Comparison of ENCODE assay signal across 8 cellular contexts in genomic region chr11:6402561-6402981, GRCh38. TPM values are rescaled to one million over a fixed set of nuclear protein-coding genes. Genes with fewer than 3 reads are reported as not detected.
DNase-seq lines count a peak whose midpoint lies in the region; ATAC-seq and TF ChIP-seq lines count a peak whose summit lies in the region.

No MANE protein-coding gene starts in this region.

- TF ChIP-seq CTCF in GM13976 (IDR thresholded peaks at IDR 0.05; ENCODE audit: borderline replicate concordance, control extremely low read depth, extremely low read depth, insufficient read depth, missing control alignments) = no peak
- TF ChIP-seq CTCF in Calu3 (IDR thresholded peaks at IDR 0.05; ENCODE audit: unreplicated experiment) = no peak
- no peak for TF ChIP-seq CTCF in ovary (IDR thresholded peaks at IDR 0.05)

- H3K36me3 ChIP-seq in ovary = no peaks in the 10 kb centered on the region

- no peak overlapping the region for H3K27ac Mint-ChIP-seq in Calu3 (ENCODE audit: unreplicated experiment)

- no peak overlapping the region for H3K27ac ChIP-seq in ovary

- H3K9me3 Mint-ChIP-seq in Calu3 (ENCODE audit: low read depth, unreplicated experiment) = no peaks in the 10 kb centered on the region

- peaks cover 18% of the 10 kb centered on the region for H3K27me3 Mint-ChIP-seq in Calu3 (ENCODE audit: unreplicated experiment)

- H3K36me3 Mint-ChIP-seq in Calu3 (ENCODE audit: insufficient read depth, unreplicated experiment) = no peaks in the 10 kb centered on the region

- in situ Hi-C loops in GM13976 (cut with MboI; ENCODE audit: low sequenced_read_pairs, unreplicated experiment) = no loop called here

- CTCF ChIA-PET in Calu3 (lab: Charles Lee) = interaction anchor here (0.6 kb wide), 2 partner anchors 17 to 703 kb away, joined by 4 read pairs; no protein-coding TSS in a partner anchor

- H3K4me1 ChIP-seq in ovary (ENCODE audit: insufficient read depth) = peaks cover 6% of the 10 kb centered on the region

- DNase-seq in GM13976 (ENCODE audit: low spot score) (peak; percentile 82), NCI-H345 treated with DMSO at 0.1 percent for 48 hours (lab: John Stamatoyannopoulos, UW; ENCODE audit: unreplicated experiment) (no peak), Calu3 (no peak), ovary (no peak)
- peak; percentile 72 for DNase-seq in NK-92 treated with Interleukin-12 subunit alpha and Interleukin-12 subunit beta, amount 100 ng/mL, for 24 hours (lab: John Stamatoyannopoulos, UW)
- DNase-seq in activated effector memory CD4-positive, alpha-beta T cell treated with anti-CD3 and anti-CD28 coated beads, Interleukin-2, amount 50 U/mL, for 16 hours = peak; percentile 82
- DNase-seq in stimulated activated CD8-positive, alpha-beta memory T cell treated with anti-CD3 and anti-CD28 coated beads, Interleukin-15, amount 100 ng/mL, for 1 hour (ENCODE audit: low read depth) = peak; percentile 37

- H3K4me3 ChIP-seq in ovary = no peak overlapping the region

- no peak for TF ChIP-seq EP300 in ovary (IDR thresholded peaks at IDR 0.05)

- no peak for TF ChIP-seq POLR2A in ovary (IDR thresholded peaks at IDR 0.05)

- no TSS peak for BruUV-seq in Calu3 (replicated peaks; lab: Mats Ljungman, UMichigan)

- intact Hi-C loops in Calu3 (cut with micrococcal nuclease; ENCODE audit: unreplicated experiment) = no loop called here
- intact Hi-C loops in ovary (cut with DNase I) = no loop called here

- H3K27me3 ChIP-seq in ovary = no peaks in the 10 kb centered on the region

- no peaks in the 10 kb centered on the region for H3K9me3 ChIP-seq in ovary

- peaks cover 10% of the 10 kb centered on the region for H3K4me1 Mint-ChIP-seq in Calu3 (ENCODE audit: low read depth, unreplicated experiment)

- WGBS in ovary, 3 donors = 77 to 91% (median 89%) methylated on average over 7 of the region's 7 CpGs

- H3K4me3 Mint-ChIP-seq in Calu3 (ENCODE audit: low read depth, unreplicated experiment) = no peak overlapping the region

- peak; percentile 89 for ATAC-seq in HG02642 (IDR thresholded peaks at IDR 0.05; ENCODE audit: poor library complexity, unreplicated experiment)

RNA-seq across cellular contexts. Expression of gene SMPD1, which starts 12.3 kb away (rescaled TPM):
- total RNA-seq in Calu3 (2022) = 21.2 and 25.6 TPM in 2 replicates
- total RNA-seq in ovary = 10 to 100 TPM; 12.9 to 35.4 (median 30.7) TPM
- 10 to 100 TPM; 16.8 to 50.5 TPM for polyA plus RNA-seq in ovary

RNA-seq across cellular contexts. Expression of gene APBB1, which starts 16.3 kb away (rescaled TPM):
- total RNA-seq in Calu3 (2022) (2.8 and 2.9 TPM in 2 replicates), ovary (10 to 100 TPM; 50.1 to 90.9 (median 60.4) TPM)
- 10 to 100 TPM; 34.1 to 57.7 TPM for polyA plus RNA-seq in ovary

RNA-seq across cellular contexts. Expression of gene HPX, which starts 38.2 kb away (rescaled TPM):
- total RNA-seq in Calu3 (2022) = 0.45 and 11.0 TPM in 2 replicates
- 1 to 10 TPM in 5 of 7 donors, under 1 TPM in 2; 0.46 to 4.1 (median 2.4) TPM for total RNA-seq in ovary
- polyA plus RNA-seq in ovary = 1 to 10 TPM in 1 of 2 donors, under 1 TPM in 1; 0.48 to 1.1 TPM

Comparison
In these comparisons a context has a peak if more than half of its experiments do, and no peak if none do; other contexts are left out.
1. DNase-seq: peak in GM13976 (single experiment), NK-92 treated with Interleukin-12 subunit alpha and Interleukin-12 subunit beta, amount 100 ng/mL, for 24 hours (single experiment), activated effector memory CD4-positive, alpha-beta T cell treated with anti-CD3 and anti-CD28 coated beads, Interleukin-2, amount 50 U/mL, for 16 hours (single experiment) and stimulated activated CD8-positive, alpha-beta memory T cell treated with anti-CD3 and anti-CD28 coated beads, Interleukin-15, amount 100 ng/mL, for 1 hour (single experiment); none in NCI-H345 treated with DMSO at 0.1 percent for 48 hours (single experiment), Calu3 (single experiment) and ovary (0 of 5).
2. RNA of gene APBB1, which starts 16.3 kb away (total RNA-seq): 50.1 to 90.9 TPM in ovary; 2.8 to 2.9 TPM in Calu3; every median in the first group is over 10 times any median in the second.